30 cellular contexts compared by ENCODE assay signal in genomic region chr3:182201769-182202168, GRCh38.
DNase-seq lines count a peak whose midpoint lies in the region; ATAC-seq and TF ChIP-seq lines count a peak whose summit lies in the region.
"Had no signal": no experiment of that assay in that cellular context is flagged by ENCODE, and none has a peak within 500 bp of the region (broad histone marks: within the 10 kb centered on the region; RNA-seq: fewer than 3 reads in every experiment).

No MANE protein-coding gene starts in this region.

- no peak overlapping the region for H3K4me3 Mint-ChIP-seq in H9
- H3K4me3 Mint-ChIP-seq: B cell; CD8-positive, alpha-beta T cell had no signal

- POLR2A ChIA-PET in PC-9 (lab: Charles Lee; ENCODE audit: unreplicated experiment): interaction anchor here (0.6 kb wide), 1 partner anchor 1420 kb away, joined by 7 read pairs; no protein-coding TSS in a partner anchor

- H2AK5ac ChIP-seq in H9 (ENCODE audit: insufficient read length, low read length): no peak overlapping the region

- no peaks in the 10 kb centered on the region for H3K27me3 ChIP-seq in H9 (ENCODE audit: insufficient read depth, low read length)
- no peaks in the 10 kb centered on the region for H3K27me3 ChIP-seq in esophagus squamous epithelium
- H3K27me3 ChIP-seq in neuron (ENCODE audit: insufficient read depth, low read length): no peaks in the 10 kb centered on the region
- no peaks in the 10 kb centered on the region for H3K27me3 ChIP-seq in PC-9 (ENCODE audit: insufficient read depth, low read depth)
- H3K27me3 ChIP-seq: SJCRH30 had no signal

- no peak overlapping the region for H4K8ac ChIP-seq in H9 (replicated peaks; ENCODE audit: insufficient read length, low read depth, low read length)

- H3K4me3 ChIP-seq in esophagus squamous epithelium (no peak overlapping the region), neuron (ENCODE audit: low read length) (no peak overlapping the region), PC-9 (no peak overlapping the region)
- H3K4me3 ChIP-seq: K562, SJCRH30 had no signal

- no peak overlapping the region for H2BK120ac ChIP-seq in H9 (ENCODE audit: low read depth, low read length, poor library complexity, severe bottlenecking)

- no peak overlapping the region for H2BK5ac ChIP-seq in H9 (ENCODE audit: insufficient read length, low read length)

- no peak overlapping the region for H2BK12ac ChIP-seq in H9 (ENCODE audit: insufficient read length, low read depth, low read length)

- H3K36me3 Mint-ChIP-seq in H9 (ENCODE audit: insufficient read depth in 1 of 3, low read depth in 3 of 3): peaks cover 0 to 10% (median 0%) of the 10 kb centered on the region in 3 experiments; a peak in 2 of 7 replicates
- H3K36me3 Mint-ChIP-seq: CD8-positive, alpha-beta T cell had no signal

- no peaks in the 10 kb centered on the region for H3K27me3 Mint-ChIP-seq in H9 (ENCODE audit: low read depth)
- H3K27me3 Mint-ChIP-seq: B cell had no signal

- no peak overlapping the region for H3K23ac ChIP-seq in H9 (ENCODE audit: insufficient read length, low read depth, low read length)

- H4K20me1 ChIP-seq in H9 (ENCODE audit: control insufficient read depth, insufficient read depth, insufficient read length) (no peaks in the 10 kb centered on the region), PC-9 (ENCODE audit: insufficient read depth) (no peaks in the 10 kb centered on the region)

- H3K9me3 Mint-ChIP-seq in H9: no peaks in the 10 kb centered on the region; a peak in 1 of 5 replicates
- H3K9me3 Mint-ChIP-seq: CD8-positive, alpha-beta T cell had no signal

- H3K4me1 ChIP-seq in H9 (ENCODE audit: insufficient read depth, low read length) (no peaks in the 10 kb centered on the region), esophagus squamous epithelium (peaks cover 0 to 19% (median 0%) of the 10 kb centered on the region in 3 donors), neuron (ENCODE audit: insufficient read depth, low read length) (peaks cover 29% of the 10 kb centered on the region), PC-9 (replicated peaks; ENCODE audit: insufficient read depth) (no peaks in the 10 kb centered on the region)
- H3K4me1 ChIP-seq: Caco-2, SJCRH30 had no signal

- no peak overlapping the region for H2BK20ac ChIP-seq in H9 (ENCODE audit: low read depth, low read length, poor library complexity, severe bottlenecking)

- no peak overlapping the region for H3K18ac ChIP-seq in H9 (ENCODE audit: insufficient read length, low read depth, low read length)

- H3K4ac ChIP-seq in H9 (ENCODE audit: low read depth, low read length): no peak overlapping the region

- intact Hi-C loops in esophagus squamous epithelium (cut with DNase I): no loop called here
- intact Hi-C loops in PC-9 (cut with micrococcal nuclease; ENCODE audit: unreplicated experiment): no loop called here

- H3K23me2 ChIP-seq in H9 (ENCODE audit: insufficient read length, low read depth, low read length, poor library complexity, severe bottlenecking): no peaks in the 10 kb centered on the region

- H3K79me2 ChIP-seq in H9 (ENCODE audit: insufficient read depth, low read length) (no peaks in the 10 kb centered on the region), PC-9 (ENCODE audit: low read depth) (no peaks in the 10 kb centered on the region)

- no peak overlapping the region for H3K4me2 ChIP-seq in H9 (ENCODE audit: insufficient read depth, insufficient read length, low read length)
- H3K4me2 ChIP-seq in PC-9: no peak overlapping the region

- H4K91ac ChIP-seq in H9 (ENCODE audit: insufficient read length, low read depth, low read length): no peak overlapping the region

- H3K9ac ChIP-seq in H9 (ENCODE audit: extremely low read depth, insufficient read length, low read length): no peak overlapping the region

- H3F3A ChIP-seq in PC-9 (ENCODE audit: insufficient read depth, low read depth): no peaks in the 10 kb centered on the region

- peaks cover 25 to 28% of the 10 kb centered on the region in 2 experiments for H3K4me1 Mint-ChIP-seq in H9
- H3K4me1 Mint-ChIP-seq: B cell had no signal

- no peak overlapping the region for H2BK15ac ChIP-seq in H9 (ENCODE audit: low read depth, low read length)

- no peak overlapping the region for H4K5ac ChIP-seq in H9 (ENCODE audit: insufficient read length, low read depth, low read length)

- CTCF ChIA-PET in PC-9 (lab: Charles Lee): no interaction called here

- WGBS in H9 (ENCODE audit: extremely low coverage, insufficient read length, low lambda C conversion rate): no CpG with 5 or more reads among the region's 7 CpGs
- WGBS in esophagus squamous epithelium, 2 donors: 24 to 31% methylated on average over 7 of the region's 7 CpGs

- no peaks in the 10 kb centered on the region for H3K9me2 ChIP-seq in PC-9 (ENCODE audit: insufficient read depth)

- H3K79me1 ChIP-seq in H9 (ENCODE audit: insufficient read depth, low read depth, low read length, poor library complexity, severe bottlenecking): no peaks in the 10 kb centered on the region

- H3K36me3 ChIP-seq in esophagus squamous epithelium (no peaks in the 10 kb centered on the region), neuron (ENCODE audit: insufficient read depth, low read length) (no peaks in the 10 kb centered on the region), PC-9 (ENCODE audit: low read depth) (no peaks in the 10 kb centered on the region)
- H3K36me3 ChIP-seq: SJCRH30 had no signal

- no peak overlapping the region for H3K56ac ChIP-seq in H9 (ENCODE audit: insufficient read length, low read depth, low read length)

- no peak for DNase-seq in H9
- peak; percentile 34 for DNase-seq in astrocyte of the hippocampus (ENCODE audit: low read depth, low spot score)
- DNase-seq in esophagus squamous epithelium (lab: John Stamatoyannopoulos, UW): no peak
- DNase-seq in DMS53 (lab: John Stamatoyannopoulos, UW): no peak
- no peak for DNase-seq in PC-9
- DNase-seq: Caco-2; CD8-positive, alpha-beta T cell; DMS79; GF-D8; GOT3; Kasumi-1; NCI-H1092 treated with DMSO at 0.1 percent for 48 hours; NCI-H1436; NCI-H187 treated with DMSO at 0.1 percent for 48 hours; NCI-H2171 treated with DMSO at 0.1 percent for 48 hours; NCI-H345; NCI-H524; NCI-H748 treated with DMSO at 0.1 percent for 48 hours; NK-92 treated with Interleukin-12 subunit alpha and Interleukin-12 subunit beta, amount 100 ng/mL, for 24 hours; PC-3; SJCRH30 had no signal

- TF ChIP-seq CTCF in H9 (conservative IDR thresholded peaks at IDR 0.05): no peak
- no peak for TF ChIP-seq CTCF in esophagus squamous epithelium (IDR thresholded peaks at IDR 0.05)
- TF ChIP-seq CTCF in PC-9 (conservative IDR thresholded peaks at IDR 0.05): no peak

- ATAC-seq in GM18907 (IDR thresholded peaks at IDR 0.05; ENCODE audit: unreplicated experiment): no peak
- ATAC-seq in GM21737 (IDR thresholded peaks at IDR 0.05; ENCODE audit: unreplicated experiment): no peak
- ATAC-seq: CD8-positive, alpha-beta T cell; HepG2; K562; PC-3; Right ventricle myocardium inferior; SK-N-SH treated with all-trans-retinoic acid at 6 μM for 48 hours had no signal

- no peak for TF ChIP-seq POLR2A in esophagus squamous epithelium (IDR thresholded peaks at IDR 0.05)

- H2AFZ ChIP-seq in H9 (ENCODE audit: low read length) (no peak overlapping the region), neuron (ENCODE audit: low read depth, low read length) (peak overlapping the region; percentile 30), PC-9 (no peak overlapping the region)

- H3T11ph ChIP-seq in H9 (ENCODE audit: low read length): no peak overlapping the region

- H3K14ac ChIP-seq in H9 (ENCODE audit: insufficient read depth, low read length): no peak overlapping the region

- BruUV-seq in PC-9 (replicated peaks; lab: Mats Ljungman, UMichigan): no TSS peak

- H3K9me3 ChIP-seq in H9 (ENCODE audit: control insufficient read depth, low read depth, low read length) (no peaks in the 10 kb centered on the region), esophagus squamous epithelium (no peaks in the 10 kb centered on the region), neuron (ENCODE audit: low read length) (no peaks in the 10 kb centered on the region), PC-9 (ENCODE audit: insufficient read depth, low read depth) (no peaks in the 10 kb centered on the region)
- H3K9me3 ChIP-seq: Caco-2, SJCRH30 had no signal

- H3K27ac ChIP-seq in H9 (ENCODE audit: insufficient read length, low read depth, low read length) (no peak overlapping the region), esophagus squamous epithelium (peak overlapping the region in 3 of 4 donors; percentile 45 to 67 (median 50)), PC-9 (no peak overlapping the region)
- H3K27ac ChIP-seq: C4-2B, SJCRH30 had no signal

- H3K27ac Mint-ChIP-seq in H9: peak overlapping the region in 2 of 3 experiments; percentile 12 to 19; a peak in 2 of 7 replicates
- H3K27ac Mint-ChIP-seq: B cell; CD8-positive, alpha-beta T cell had no signal

Comparison
In these comparisons a context has a peak if more than half of its experiments do, and no peak if none do; other contexts are left out.
1. H3K27ac ChIP-seq: peak in esophagus squamous epithelium (3 of 4); none in H9 (single experiment) and PC-9 (single experiment).